Comparison of ENCODE assay signal across 17 cellular contexts in genomic region chr4:128906581-128906980, GRCh38.
DNase-seq lines count a peak whose midpoint lies in the region; ATAC-seq and TF ChIP-seq lines count a peak whose summit lies in the region.
"Had no signal": no experiment of that assay in that cellular context is flagged by ENCODE, and none has a peak within 500 bp of the region (broad histone marks: within the 10 kb centered on the region; RNA-seq: fewer than 3 reads in every experiment).

No MANE protein-coding gene starts in this region.

- H3K9me3 ChIP-seq in neutrophil, result no peaks in the 10 kb centered on the region
- H3K9me3 ChIP-seq: BLaER1 treated with 17β-estradiol and CSF1 and Interleukin-3, amounts not matched to agents 10 nM and 100 nM had no signal

- H3K4me1 ChIP-seq in neutrophil (ENCODE audit: control insufficient read depth in 1 of 2, insufficient read depth in 1 of 2, low read depth in 1 of 2, low read length in 1 of 2), result peaks cover 33 to 36% of the 10 kb centered on the region in 2 experiments

- no peak for TF ChIP-seq CTCF in neutrophil (IDR thresholded peaks at IDR 0.05)

- H3K27me3 ChIP-seq in neutrophil, result no peaks in the 10 kb centered on the region
- H3K27me3 ChIP-seq: BLaER1 treated with 17β-estradiol and CSF1 and Interleukin-3, amounts not matched to agents 10 nM and 100 nM had no signal

- peak; percentile 53 for ATAC-seq in GM18868 (IDR thresholded peaks at IDR 0.05; ENCODE audit: unreplicated experiment)
- ATAC-seq in HG02884 (IDR thresholded peaks at IDR 0.05; ENCODE audit: unreplicated experiment), result peak; percentile 57
- ATAC-seq in HG03565 (IDR thresholded peaks at IDR 0.05; ENCODE audit: unreplicated experiment), result peak; percentile 55
- ATAC-seq: CD8-positive, alpha-beta T cell; GM12878; HCT116 had no signal

- DNase-seq in cerebellum (ENCODE audit: low spot score) (no peak), GF-D8 (lab: John Stamatoyannopoulos, UW) (no peak)
- DNase-seq in activated effector memory CD4-positive, alpha-beta T cell treated with Interleukin-2 at 50 U/mL for 16 hours, result no peak
- DNase-seq: Calu3; CD8-positive, alpha-beta T cell; DMS79 treated with DMSO at 0.1 percent for 48 hours; GOT3; H7; HFFc6; KG1 had no signal

- H3K27ac ChIP-seq in neutrophil, result peak overlapping the region; percentile 91
- H3K27ac ChIP-seq: BLaER1 treated with 17β-estradiol and CSF1 and Interleukin-3, amounts not matched to agents 10 nM and 100 nM had no signal

- no peak overlapping the region for H3K4me3 ChIP-seq in neutrophil (ENCODE audit: low read depth in 1 of 2, low read length in 1 of 2)
- H3K4me3 ChIP-seq: BLaER1 treated with 17β-estradiol and CSF1 and Interleukin-3, amounts not matched to agents 10 nM and 100 nM; GM12878 had no signal

- no peaks in the 10 kb centered on the region for H3K36me3 ChIP-seq in neutrophil
